In genomic region chr3:154209499-154209898, GRCh38 we compare ENCODE assay signal across 23 cellular contexts.
"Had no signal": no experiment of that assay in that cellular context is flagged by ENCODE, and none has a peak within 500 bp of the region (broad histone marks: within the 10 kb centered on the region; RNA-seq: fewer than 3 reads in every experiment).

No MANE protein-coding gene starts in this region.

- H3K27ac Mint-ChIP-seq: mesothelial cell of epicardium had no signal

- H3K4me1 Mint-ChIP-seq: mesothelial cell of epicardium had no signal

- H3K4me3 ChIP-seq: coronary artery, dorsolateral prefrontal cortex, esophagus muscularis mucosa, gastroesophageal sphincter, heart right ventricle, left lung, lower lobe of right lung had no signal

- H3K9me3 ChIP-seq: lower lobe of right lung had no signal

- ATAC-seq: foreskin keratinocyte, gastroesophageal sphincter, heart right ventricle, left cardiac atrium, left ventricle myocardium superior had no signal

- H3K4me1 ChIP-seq: esophagus muscularis mucosa, foreskin keratinocyte, gastroesophageal sphincter, heart right ventricle, left lung, lower lobe of right lung had no signal

- H3K27me3 ChIP-seq: dorsolateral prefrontal cortex, esophagus muscularis mucosa, foreskin keratinocyte, gastroesophageal sphincter, heart right ventricle, left lung had no signal

- DNase-seq: dermis blood vessel endothelial cell; dorsolateral prefrontal cortex; effector CD4-positive, alpha-beta T cell; effector memory CD4-positive, alpha-beta T cell; foreskin keratinocyte; glutamatergic neuron; head of caudate nucleus; heart right ventricle; hippocampal formation; left cardiac atrium; left ventricle myocardium superior; lower lobe of right lung; mesenchymal stem cell had no signal

- H3K4me3 Mint-ChIP-seq: mesothelial cell of epicardium had no signal

- FAIRE-seq: colon, endothelial cell of umbilical vein, frontal cortex, islet of Langerhans, keratinocyte had no signal

- H3K27ac ChIP-seq: coronary artery, dorsolateral prefrontal cortex, esophagus muscularis mucosa, foreskin keratinocyte, gastroesophageal sphincter, heart right ventricle, left lung, lower lobe of right lung had no signal
